In the genomic region with DNA sequence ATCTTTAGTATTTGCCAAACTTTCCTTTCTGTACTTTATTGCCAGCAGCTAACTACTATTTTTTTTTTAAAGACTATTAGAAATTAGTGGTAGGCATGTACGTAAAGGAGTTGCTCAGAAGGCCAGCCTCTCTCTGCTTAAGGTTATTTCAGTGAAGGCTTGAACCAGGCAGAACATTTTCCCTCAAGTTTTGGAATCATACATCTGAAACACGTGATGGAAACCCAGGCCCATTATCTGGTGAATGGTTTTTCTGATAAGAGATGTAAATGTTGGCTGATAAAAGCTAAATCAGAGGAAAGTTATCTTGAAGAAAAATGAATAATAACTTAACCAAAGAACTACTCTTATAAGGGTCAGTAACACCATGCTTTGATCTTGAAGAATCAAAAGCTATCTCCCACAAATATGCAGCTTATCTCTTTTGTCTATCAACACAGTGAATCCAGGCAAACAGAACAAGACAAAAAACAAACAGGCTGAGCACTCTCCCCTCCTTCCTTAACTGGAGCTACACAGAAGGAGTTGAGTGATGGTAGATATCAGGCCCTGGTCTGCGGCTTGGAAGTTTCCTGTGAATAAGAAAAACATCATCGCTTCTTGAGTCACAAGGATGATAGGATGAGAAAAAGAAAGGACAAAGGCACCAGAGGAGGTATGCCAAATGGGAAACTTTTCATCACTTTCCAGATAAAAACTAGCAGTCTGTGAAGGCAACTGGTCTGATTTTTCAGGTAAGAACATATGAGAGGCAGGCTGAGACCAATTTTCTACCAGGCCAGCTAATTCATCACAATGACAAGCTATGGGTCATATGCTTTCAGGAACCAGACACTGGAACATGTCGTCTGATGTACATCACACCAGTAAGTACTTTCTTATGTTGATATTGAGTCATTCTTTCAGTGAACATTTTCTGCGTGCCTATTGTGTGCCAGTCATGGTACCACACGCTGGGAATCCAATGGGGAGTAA, we compare ENCODE assay signal across 8 cellular contexts.
DNase-seq lines count a peak whose midpoint lies in the region; ATAC-seq, FAIRE-seq and TF ChIP-seq lines count a peak whose summit lies in the region.

No MANE protein-coding gene starts in this region.

- no peak for TF ChIP-seq CTCF in astrocyte (IDR thresholded peaks at IDR 0.05; ENCODE audit: insufficient read depth, low read depth, low read length)
- no peak for TF ChIP-seq CTCF in nephron progenitor cell (IDR thresholded peaks at IDR 0.05)

- H3K27ac Mint-ChIP-seq in astrocyte (ENCODE audit: unreplicated experiment) = peak overlapping the region; percentile 35
- H3K27ac Mint-ChIP-seq in naive thymus-derived CD8-positive, alpha-beta T cell = peak overlapping the region; percentile 87 to 99 (median 94)
- no peak overlapping the region for H3K27ac Mint-ChIP-seq in nephron progenitor cell

- H3K27ac ChIP-seq in astrocyte (ENCODE audit: low read depth, low read length) = peak overlapping the region; percentile 87

- peak overlapping the region; percentile 65 for H3K4me2 ChIP-seq in astrocyte (ENCODE audit: low read length)

- FAIRE-seq in RCC 7860 (lab: Jason Lieb, UNC) (peak; percentile 72), astrocyte (lab: Jason Lieb, UNC) (peak; percentile 73)

- no peaks in the 10 kb centered on the region for H3K27me3 Mint-ChIP-seq in astrocyte (ENCODE audit: low read depth, unreplicated experiment)
- no peaks in the 10 kb centered on the region for H3K27me3 Mint-ChIP-seq in naive thymus-derived CD8-positive, alpha-beta T cell
- no peaks in the 10 kb centered on the region for H3K27me3 Mint-ChIP-seq in nephron progenitor cell (ENCODE audit: low read depth, poor library complexity)

- H3K4me3 Mint-ChIP-seq in astrocyte (ENCODE audit: unreplicated experiment) (no peak overlapping the region), nephron progenitor cell (no peak overlapping the region)
- H3K4me3 Mint-ChIP-seq in naive thymus-derived CD8-positive, alpha-beta T cell = peak overlapping the region; percentile 20 to 80 (median 69)

- ATAC-seq in naive thymus-derived CD8-positive, alpha-beta T cell = peak; percentile 13 to 29
- ATAC-seq in GM19467 (IDR thresholded peaks at IDR 0.05; ENCODE audit: unreplicated experiment) = no peak
- no peak for ATAC-seq in HG03439 (IDR thresholded peaks at IDR 0.05; ENCODE audit: unreplicated experiment)

- H3K36me3 ChIP-seq in astrocyte (ENCODE audit: insufficient read depth, low read length) = no peaks in the 10 kb centered on the region

- H3K4me3 ChIP-seq in astrocyte (ENCODE audit: insufficient read depth, low read depth, low read length) = no peak overlapping the region

- no peaks in the 10 kb centered on the region for H3K27me3 ChIP-seq in astrocyte (ENCODE audit: insufficient read depth, low read length)

- H3K9me3 ChIP-seq in astrocyte (ENCODE audit: insufficient read depth, low read depth, low read length) = no peaks in the 10 kb centered on the region

- peak overlapping the region; percentile 61 for H3K9ac ChIP-seq in astrocyte (ENCODE audit: low read length)

- no peaks in the 10 kb centered on the region for H4K20me1 ChIP-seq in astrocyte (ENCODE audit: insufficient read depth, low read length)

- H3K36me3 Mint-ChIP-seq in astrocyte (ENCODE audit: low read depth, unreplicated experiment) (no peaks in the 10 kb centered on the region), nephron progenitor cell (ENCODE audit: low read depth) (peaks cover 10% of the 10 kb centered on the region)
- peaks cover 0 to 3% (median 0%) of the 10 kb centered on the region in 3 donors for H3K36me3 Mint-ChIP-seq in naive thymus-derived CD8-positive, alpha-beta T cell

- H3K4me1 Mint-ChIP-seq in astrocyte (ENCODE audit: low read depth, unreplicated experiment) (peaks cover 22% of the 10 kb centered on the region), nephron progenitor cell (no peaks in the 10 kb centered on the region)
- peaks cover 27 to 73% (median 60%) of the 10 kb centered on the region in 4 donors for H3K4me1 Mint-ChIP-seq in naive thymus-derived CD8-positive, alpha-beta T cell

- H3K79me2 ChIP-seq in astrocyte (ENCODE audit: insufficient read depth, low read length) = no peaks in the 10 kb centered on the region

- peak overlapping the region; percentile 7 for H2AFZ ChIP-seq in astrocyte (ENCODE audit: low read depth, low read length)

- POLR2A ChIA-PET in naive thymus-derived CD8-positive, alpha-beta T cell (lab: Charles Lee) = interaction anchor here (0.6 to 6.0 kb wide), 13 partner anchors 8 to 602 kb away, joined by 3 to 52 read pairs (median 4); a partner anchor contains a TSS

- peaks cover 28% of the 10 kb centered on the region for H3K4me1 ChIP-seq in astrocyte (ENCODE audit: insufficient read depth, low read length)

- H3K9me3 Mint-ChIP-seq in astrocyte (ENCODE audit: unreplicated experiment) = no peaks in the 10 kb centered on the region
- H3K9me3 Mint-ChIP-seq in naive thymus-derived CD8-positive, alpha-beta T cell = no peaks in the 10 kb centered on the region
- no peaks in the 10 kb centered on the region for H3K9me3 Mint-ChIP-seq in nephron progenitor cell

- DNase-seq in Daoy (ENCODE audit: low read depth) (peak; percentile 91), RCC 7860 (ENCODE audit: low spot score) (peak; percentile 76), astrocyte (ENCODE audit: low read depth) (peak; percentile 98), nephron progenitor cell (no peak), iPS-NIHi7 (ENCODE audit: extremely low spot score) (no peak)
- DNase-seq in naive thymus-derived CD8-positive, alpha-beta T cell = peak in 1 of 10 donors; percentile 38

Comparison
In these comparisons a context has a peak if more than half of its experiments do, and no peak if none do; other contexts are left out.
1. DNase-seq: peak in Daoy (single experiment), RCC 7860 (single experiment) and astrocyte (single experiment); none in nephron progenitor cell (single experiment) and iPS-NIHi7 (single experiment).
2. H3K4me3 Mint-ChIP-seq: peak in naive thymus-derived CD8-positive, alpha-beta T cell (10 of 10); none in astrocyte (single experiment) and nephron progenitor cell (single experiment).
3. ATAC-seq: peak in naive thymus-derived CD8-positive, alpha-beta T cell (2 of 2); none in GM19467 (single experiment) and HG03439 (single experiment).